Comparison of ENCODE assay signal across 8 cellular contexts in genomic region chr17:35373984-35374765, GRCh38. TPM values are rescaled to one million over a fixed set of nuclear protein-coding genes. Genes with fewer than 3 reads are reported as not detected.
DNase-seq lines count a peak whose midpoint lies in the region; ATAC-seq and TF ChIP-seq lines count a peak whose summit lies in the region.

No MANE protein-coding gene starts in this region.

- peak overlapping the region; percentile 99 for H3K27ac Mint-ChIP-seq in activated CD8-positive, alpha-beta T cell treated with anti-CD3 and anti-CD28 coated beads for 36 hours

- no peaks in the 10 kb centered on the region for H3K79me1 ChIP-seq in mesendoderm (ENCODE audit: low read length)

- no peak overlapping the region for H4K5ac ChIP-seq in mesendoderm (ENCODE audit: low read length)

- no peak overlapping the region for H3K18ac ChIP-seq in mesendoderm (ENCODE audit: low read length)

- H2BK15ac ChIP-seq in mesendoderm (replicated peaks; ENCODE audit: low read depth), result no peak overlapping the region

- H3K36me3 ChIP-seq in A673 (ENCODE audit: insufficient read depth, low read length, poor library complexity, severe bottlenecking) (peaks cover 13% of the 10 kb centered on the region), mesendoderm (ENCODE audit: control insufficient read depth, insufficient read depth, low read length) (no peaks in the 10 kb centered on the region)
- H3K36me3 ChIP-seq in effector memory CD4-positive, alpha-beta T cell (ENCODE audit: control insufficient read depth, insufficient read depth, low read length), result no peaks in the 10 kb centered on the region

- H3K4me3 ChIP-seq in A673 (ENCODE audit: low read depth, low read length, poor library complexity, severe bottlenecking), result peak overlapping the region; percentile 75
- peak overlapping the region; percentile 81 for H3K4me3 ChIP-seq in effector memory CD4-positive, alpha-beta T cell (ENCODE audit: insufficient read depth, low read depth, low read length, poor library complexity, severe bottlenecking)
- H3K4me3 ChIP-seq in mesendoderm (ENCODE audit: low read length), result peak overlapping the region; percentile 17

- no peaks in the 10 kb centered on the region for H3K79me2 ChIP-seq in mesendoderm (ENCODE audit: control insufficient read depth, insufficient read depth, low read length)

- ATAC-seq in GM19035 (IDR thresholded peaks at IDR 0.05; ENCODE audit: unreplicated experiment), result peak; percentile 45
- peak; percentile 68 for ATAC-seq in activated CD8-positive, alpha-beta T cell treated with anti-CD3 and anti-CD28 coated beads for 36 hours

- peak; percentile 52 for DNase-seq in A673 (ENCODE audit: low spot score)
- peak; percentile 65 for DNase-seq in NCI-H1092 treated with DMSO at 0.1 percent for 48 hours (lab: John Stamatoyannopoulos, UW)
- peak; percentile 80 for DNase-seq in activated CD8-positive, alpha-beta T cell treated with anti-CD3 and anti-CD28 coated beads for 36 hours
- DNase-seq in effector memory CD4-positive, alpha-beta T cell, result peak; percentile 9 to 24 (median 12)
- peak; percentile 19 for DNase-seq in mesendoderm
- DNase-seq in stimulated activated CD8-positive, alpha-beta memory T cell treated with anti-CD3 and anti-CD28 coated beads, Interleukin-4, amount 100 ng/mL, for 48 hours, result peak; percentile 70
- no peak for DNase-seq in 8988T

- intact Hi-C loops in A673 (cut with micrococcal nuclease; ENCODE audit: unreplicated experiment), result loop anchor here (5.0 kb wide), 1 partner anchor 158 kb away; no protein-coding TSS in a partner anchor
- intact Hi-C loops in activated CD8-positive, alpha-beta T cell treated with anti-CD3 and anti-CD28 coated beads for 36 hours (cut with micrococcal nuclease), result loop anchor here (5.0 kb wide), 2 partner anchors 113 to 158 kb away; no protein-coding TSS in a partner anchor

- peaks cover 4% of the 10 kb centered on the region for H3K9me3 ChIP-seq in A673 (ENCODE audit: low read depth, low read length, poor library complexity, severe bottlenecking)
- H3K9me3 ChIP-seq in effector memory CD4-positive, alpha-beta T cell (ENCODE audit: control insufficient read depth, low read length), result no peaks in the 10 kb centered on the region

- H2AK5ac ChIP-seq in mesendoderm (ENCODE audit: low read length), result no peak overlapping the region

- TSS peak; percentile 86 for BruUV-seq in A673 (replicated peaks; lab: Mats Ljungman, UMichigan)

- H3K4me1 Mint-ChIP-seq in activated CD8-positive, alpha-beta T cell treated with anti-CD3 and anti-CD28 coated beads for 36 hours (ENCODE audit: low read depth), result peaks cover 46% of the 10 kb centered on the region

- no peak overlapping the region for H2BK5ac ChIP-seq in mesendoderm (ENCODE audit: low read length)

- CTCF ChIA-PET in A673 (lab: Charles Lee), result no interaction called here
- CTCF ChIA-PET in activated CD8-positive, alpha-beta T cell treated with anti-CD3 and anti-CD28 coated beads for 36 hours (lab: Charles Lee), result interaction anchor here (0.8 to 3.3 kb wide), 5 partner anchors 61 to 373 kb away, joined by 3 to 12 read pairs (median 5); partner anchors contain the start of gene SLFN12L

- no peaks in the 10 kb centered on the region for H3K27me3 Mint-ChIP-seq in activated CD8-positive, alpha-beta T cell treated with anti-CD3 and anti-CD28 coated beads for 36 hours

- peak overlapping the region; percentile 91 for H3K4me3 Mint-ChIP-seq in activated CD8-positive, alpha-beta T cell treated with anti-CD3 and anti-CD28 coated beads for 36 hours

- H3K9ac ChIP-seq in mesendoderm (ENCODE audit: low read length), result peak overlapping the region; percentile 18

- POLR2A ChIA-PET in A673 (lab: Charles Lee; ENCODE audit: low non-redundant PET), result interaction anchor here (0.6 to 0.9 kb wide), 3 partner anchors 16 to 160 kb away, joined by 3 to 4 read pairs (median 3); no protein-coding TSS in a partner anchor
- POLR2A ChIA-PET in activated CD8-positive, alpha-beta T cell treated with anti-CD3 and anti-CD28 coated beads for 36 hours (lab: Charles Lee), result interaction anchor here (0.6 to 4.3 kb wide), 35 partner anchors 9 to 389 kb away, joined by 3 to 66 read pairs (median 4); partner anchors contain the start of genes PEX12, SLFN12L and SLFN13

- H2BK120ac ChIP-seq in mesendoderm (ENCODE audit: low read depth, low read length), result no peak overlapping the region

- TF ChIP-seq CTCF in A673 (conservative IDR thresholded peaks at IDR 0.05; ENCODE audit: low read depth, low read length), result no peak
- no peak for TF ChIP-seq CTCF in activated CD8-positive, alpha-beta T cell treated with anti-CD3 and anti-CD28 coated beads for 36 hours (IDR thresholded peaks at IDR 0.05)

- peak overlapping the region; percentile 71 for H3K4me2 ChIP-seq in mesendoderm (ENCODE audit: low read length)

- H3K27me3 ChIP-seq in A673 (replicated peaks; ENCODE audit: insufficient read depth, low read depth, low read length, poor library complexity) (no peaks in the 10 kb centered on the region), mesendoderm (ENCODE audit: insufficient read depth, low read length, poor library complexity) (peaks cover 36% of the 10 kb centered on the region)
- H3K27me3 ChIP-seq in effector memory CD4-positive, alpha-beta T cell (replicated peaks; ENCODE audit: control insufficient read depth, insufficient read depth, low read length, poor library complexity, severe bottlenecking), result no peaks in the 10 kb centered on the region

- no peak overlapping the region for H3K4ac ChIP-seq in mesendoderm (ENCODE audit: low read depth, low read length)

- H3K9me3 Mint-ChIP-seq in activated CD8-positive, alpha-beta T cell treated with anti-CD3 and anti-CD28 coated beads for 36 hours, result peaks cover 25% of the 10 kb centered on the region

- WGBS in mesendoderm (ENCODE audit: extremely low coverage, insufficient coverage, low lambda C conversion rate), result no CpG with 5 or more reads among the region's 47 CpGs

- H3K36me3 Mint-ChIP-seq in activated CD8-positive, alpha-beta T cell treated with anti-CD3 and anti-CD28 coated beads for 36 hours (ENCODE audit: low read depth), result peaks cover 37% of the 10 kb centered on the region

- H3K27ac ChIP-seq in A673 (ENCODE audit: low read depth, low read length, poor library complexity, severe bottlenecking) (peak overlapping the region; percentile 98), mesendoderm (ENCODE audit: low read depth, low read length) (no peak overlapping the region)
- H3K27ac ChIP-seq in effector memory CD4-positive, alpha-beta T cell (ENCODE audit: insufficient read depth, low read length, poor library complexity, severe bottlenecking), result peak overlapping the region; percentile 86

- H4K8ac ChIP-seq in mesendoderm (ENCODE audit: low read depth, low read length), result no peak overlapping the region

- H3K4me1 ChIP-seq in A673 (ENCODE audit: insufficient read depth, low read length, poor library complexity, severe bottlenecking) (peaks cover 6% of the 10 kb centered on the region), mesendoderm (ENCODE audit: control insufficient read depth, low read depth, low read length) (no peaks in the 10 kb centered on the region)
- H3K4me1 ChIP-seq in effector memory CD4-positive, alpha-beta T cell (ENCODE audit: control insufficient read depth, insufficient read depth, low read length, poor library complexity, severe bottlenecking), result no peaks in the 10 kb centered on the region

- H3K23ac ChIP-seq in mesendoderm (ENCODE audit: low read length), result no peak overlapping the region

- H3K56ac ChIP-seq in mesendoderm (ENCODE audit: low read length), result no peak overlapping the region

RNA-seq across cellular contexts. Expression of gene SLFN11, which starts 0.8 kb away (rescaled TPM):
- total RNA-seq in A673 (2021), result 132 and 141 TPM in 2 replicates
- 100 to 1,000 TPM in 1 of 2 experiments, 10 to 100 TPM in 1; 95.8 to 106 TPM for total RNA-seq in activated CD8-positive, alpha-beta T cell treated with anti-CD3 and anti-CD28 coated beads for 36 hours
- 0.08 TPM for polyA plus RNA-seq in mesendoderm (2013, experiment 1 of 2)
- 0.11 TPM for polyA plus RNA-seq in mesendoderm (2013, experiment 2 of 2)

RNA-seq across cellular contexts. Expression of gene SLFN12, which starts 58.1 kb away (rescaled TPM):
- total RNA-seq in A673 (2021), result 8.1 and 13.2 TPM in 2 replicates
- total RNA-seq in activated CD8-positive, alpha-beta T cell treated with anti-CD3 and anti-CD28 coated beads for 36 hours, result 1 to 10 TPM; 5.1 to 6.3 TPM
- polyA plus RNA-seq in mesendoderm (2013, experiment 1 of 2), result 20.3 TPM
- 21.0 TPM for polyA plus RNA-seq in mesendoderm (2013, experiment 2 of 2)

Comparison
In these comparisons a context has a peak if more than half of its experiments do, and no peak if none do; other contexts are left out.
1. H3K4me3 ChIP-seq: peak in every context shown above with its lines; median percentile 81 in effector memory CD4-positive, alpha-beta T cell; 75 in A673; 17 in mesendoderm.